ENCODE assay signal across 8 cellular contexts in the genomic region with DNA sequence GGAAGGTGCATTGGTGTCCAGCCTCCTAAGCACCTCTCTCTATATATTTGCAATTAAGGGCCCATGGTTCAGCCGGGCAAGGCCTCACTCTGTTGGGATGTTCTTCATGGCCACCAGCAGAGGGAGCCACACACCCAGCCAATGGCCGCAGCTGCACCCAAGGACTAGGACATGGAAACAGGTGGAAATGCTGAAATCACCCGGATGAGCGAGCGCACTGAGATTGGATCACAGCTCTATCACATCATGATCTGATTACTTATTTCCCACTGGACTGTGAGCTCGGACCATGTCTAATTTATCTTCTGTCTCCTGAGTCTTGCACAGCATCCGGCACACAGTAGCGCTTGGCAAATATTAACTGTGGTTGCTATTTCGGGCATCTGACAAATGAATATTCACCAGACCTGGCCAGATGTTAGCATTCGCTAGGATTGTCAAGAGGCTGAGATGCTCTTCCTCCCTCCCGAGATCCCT. TPM values are rescaled to one million over a fixed set of nuclear protein-coding genes. Genes with fewer than 3 reads are reported as not detected.
DNase-seq lines count a peak whose midpoint lies in the region; ATAC-seq, FAIRE-seq and TF ChIP-seq lines count a peak whose summit lies in the region.

No MANE protein-coding gene starts in this region.

- H3K36me3 ChIP-seq in bronchial epithelial cell (ENCODE audit: control insufficient read depth, insufficient read depth, low read length) = peaks cover 1% of the 10 kb centered on the region

- DNase-seq in D341Med (ENCODE audit: low spot score) (peak; percentile 88), NCI-H226 (peak; percentile 55), bronchial epithelial cell (ENCODE audit: low read depth) (peak; percentile 71)
- peak; percentile 15 to 48 (median 36) for DNase-seq in activated CD4-positive, CD25-positive, alpha-beta regulatory T cell (lab: John Stamatoyannopoulos, UW)
- DNase-seq in stimulated activated CD4-positive, alpha-beta T cell treated with anti-CD3 and anti-CD28 coated beads, Interleukin-15, amount 100 ng/mL, for 24 hours = peak; percentile 81

- H3K4me3 ChIP-seq in bronchial epithelial cell (ENCODE audit: low read depth, low read length) = no peak overlapping the region

- H3K27me3 ChIP-seq in bronchial epithelial cell (ENCODE audit: control insufficient read depth, insufficient read depth, low read length) = no peaks in the 10 kb centered on the region

- ATAC-seq in HG02852 (IDR thresholded peaks at IDR 0.05; ENCODE audit: unreplicated experiment) (peak; percentile 60), HG02938 (IDR thresholded peaks at IDR 0.05; ENCODE audit: unreplicated experiment) (no peak)

- FAIRE-seq in bronchial epithelial cell (lab: Jason Lieb, UNC) = no peak
- FAIRE-seq in islet of Langerhans (lab: Jason Lieb, UNC) = peak; percentile 97

- peak; percentile 91 for TF ChIP-seq CTCF in bronchial epithelial cell (IDR thresholded peaks at IDR 0.05; ENCODE audit: insufficient read depth, low read length, severe bottlenecking)

RNA-seq across cellular contexts. Expression of a gene that starts 31.2 kb away (rescaled TPM):
- total RNA-seq in bronchial epithelial cell = 1.6 and 2.4 TPM in 2 replicates

Comparison
In these comparisons a context has a peak if more than half of its experiments do, and no peak if none do; other contexts are left out.
1. DNase-seq: peak in every context shown above with its lines; median percentile 88 in D341Med; 81 in stimulated activated CD4-positive, alpha-beta T cell treated with anti-CD3 and anti-CD28 coated beads, Interleukin-15, amount 100 ng/mL, for 24 hours; 71 in bronchial epithelial cell; 55 in NCI-H226; 36 in activated CD4-positive, CD25-positive, alpha-beta regulatory T cell.